ENCODE assay signal across 1 cellular context in genomic region chr13:106479849-106480400, GRCh38.
TF ChIP-seq lines count a peak whose summit lies in the region.

No MANE protein-coding gene starts in this region.

TF ChIP-seq in K562, 482 proteins besides CTCF, POLR2A, EP300 and RAD21:
- TF ChIP-seq SMAD2 (IDR thresholded peaks at IDR 0.05; ENCODE audit: low read depth, low read length), result no peak
- TF ChIP-seq, protein P1, sequence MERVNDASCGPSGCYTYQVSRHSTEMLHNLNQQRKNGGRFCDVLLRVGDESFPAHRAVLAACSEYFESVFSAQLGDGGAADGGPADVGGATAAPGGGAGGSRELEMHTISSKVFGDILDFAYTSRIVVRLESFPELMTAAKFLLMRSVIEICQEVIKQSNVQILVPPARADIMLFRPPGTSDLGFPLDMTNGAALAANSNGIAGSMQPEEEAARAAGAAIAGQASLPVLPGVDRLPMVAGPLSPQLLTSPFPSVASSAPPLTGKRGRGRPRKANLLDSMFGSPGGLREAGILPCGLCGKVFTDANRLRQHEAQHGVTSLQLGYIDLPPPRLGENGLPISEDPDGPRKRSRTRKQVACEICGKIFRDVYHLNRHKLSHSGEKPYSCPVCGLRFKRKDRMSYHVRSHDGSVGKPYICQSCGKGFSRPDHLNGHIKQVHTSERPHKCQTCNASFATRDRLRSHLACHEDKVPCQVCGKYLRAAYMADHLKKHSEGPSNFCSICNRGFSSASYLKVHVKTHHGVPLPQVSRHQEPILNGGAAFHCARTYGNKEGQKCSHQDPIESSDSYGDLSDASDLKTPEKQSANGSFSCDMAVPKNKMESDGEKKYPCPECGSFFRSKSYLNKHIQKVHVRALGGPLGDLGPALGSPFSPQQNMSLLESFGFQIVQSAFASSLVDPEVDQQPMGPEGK (CRISPR knock-in tag; IDR thresholded peaks at IDR 0.05; ENCODE audit: borderline replicate concordance), result no peak
- TF ChIP-seq C11orf30 (IDR thresholded peaks at IDR 0.05; ENCODE audit: low read depth), result peak; percentile 38; the same call in 1 of the 2 replicates
- TF ChIP-seq ESRRB (CRISPR knock-in tag; IDR thresholded peaks at IDR 0.05; ENCODE audit: borderline replicate concordance), result no peak
- TF ChIP-seq RBBP5 (IDR thresholded peaks at IDR 0.05; ENCODE audit: borderline replicate concordance, insufficient read depth, low read length, poor library complexity, severe bottlenecking), result no peak
- TF ChIP-seq NFE2 (IDR thresholded peaks at IDR 0.05; ENCODE audit: low read depth), result peak; percentile 70
- no peak for TF ChIP-seq TRIM28 (IDR thresholded peaks at IDR 0.05)
- TF ChIP-seq TCF3 (CRISPR knock-in tag; IDR thresholded peaks at IDR 0.05), result no peak
- TF ChIP-seq NR4A1 (CRISPR knock-in tag; IDR thresholded peaks at IDR 0.05), result no peak
- TF ChIP-seq NR4A1 (tag; IDR thresholded peaks at IDR 0.05), result no peak
- TF ChIP-seq MAFK (IDR thresholded peaks at IDR 0.05; ENCODE audit: low read length), result peak; percentile 34; the same call in 1 of the 2 replicates
- TF ChIP-seq CHD2 (IDR thresholded peaks at IDR 0.05; ENCODE audit: low read depth, low read length), result no peak
- TF ChIP-seq KAT7 (CRISPR knock-in tag; IDR thresholded peaks at IDR 0.05; ENCODE audit: borderline replicate concordance), result no peak
- TF ChIP-seq SRSF9 (IDR thresholded peaks at IDR 0.05; ENCODE audit: borderline replicate concordance, low read depth, low read length), result no peak
- TF ChIP-seq BDP1 (IDR thresholded peaks at IDR 0.05; ENCODE audit: insufficient read depth, insufficient read length), result no peak
- TF ChIP-seq PRMT5 (CRISPR knock-in tag; IDR thresholded peaks at IDR 0.05), result no peak
- TF ChIP-seq RCOR1 (IDR thresholded peaks at IDR 0.05; ENCODE audit: borderline replicate concordance in 1 of 2, low read depth in 2 of 2, low read length in 2 of 2), result no peak
- 0 out of 2 replicates have a peak, but pooled peaks have one; percentile 19 for TF ChIP-seq CTBP1 (IDR thresholded peaks at IDR 0.05; ENCODE audit: borderline replicate concordance)
- TF ChIP-seq MAFF (IDR thresholded peaks at IDR 0.05; ENCODE audit: low read length), result peak; percentile 36; the same call in 1 of the 2 replicates
- TF ChIP-seq ZNF316 (IDR thresholded peaks at IDR 0.05), result 0 out of 2 replicates have a peak, but pooled peaks have one; percentile 15
- TF ChIP-seq NBN (IDR thresholded peaks at IDR 0.05; ENCODE audit: low read depth), result no peak
- peak; percentile 48; the same call in 1 of the 2 replicates for TF ChIP-seq NFE2L1 (tag; IDR thresholded peaks at IDR 0.05; ENCODE audit: borderline replicate concordance, low read depth)
- TF ChIP-seq MAFG (tag; conservative IDR thresholded peaks at IDR 0.05), result peak; percentile 82
- TF ChIP-seq MEF2A (IDR thresholded peaks at IDR 0.05; ENCODE audit: control insufficient read depth, low read depth, low read length), result no peak
- no peak for TF ChIP-seq DPF2 (IDR thresholded peaks at IDR 0.05)
- no peak for TF ChIP-seq ZNF764 (CRISPR knock-in tag; IDR thresholded peaks at IDR 0.05; ENCODE audit: low read depth)
